1 cellular context compared by ENCODE assay signal in genomic region chr17:74368341-74369152, GRCh38.
TF ChIP-seq lines count a peak whose summit lies in the region.

No MANE protein-coding gene starts in this region.

TF ChIP-seq in GM12878, 131 proteins besides CTCF, POLR2A, EP300 and RAD21 (continued from another document):
- no peak for TF ChIP-seq CEBPZ (IDR thresholded peaks at IDR 0.05; ENCODE audit: low read depth, low read length)
- no peak for TF ChIP-seq HDAC2 (IDR thresholded peaks at IDR 0.05)
- TF ChIP-seq NFIC (IDR thresholded peaks at IDR 0.05; ENCODE audit: low read depth, low read length) = no peak
- no peak for TF ChIP-seq ZBTB4 (CRISPR knock-in tag; IDR thresholded peaks at IDR 0.05)
- TF ChIP-seq YY1 (IDR thresholded peaks at IDR 0.05; ENCODE audit: low read depth, low read length) = peak; percentile 69; the same call in 1 of the 2 replicates
- no peak for TF ChIP-seq SIN3A (IDR thresholded peaks at IDR 0.05; ENCODE audit: low read depth, low read length)
- 0 out of 2 replicates have a peak, but pooled peaks have one; percentile 44 for TF ChIP-seq CHD2 (IDR thresholded peaks at IDR 0.05; ENCODE audit: borderline replicate concordance, low read depth, low read length)
- TF ChIP-seq IRF4 (IDR thresholded peaks at IDR 0.05; ENCODE audit: low read depth, low read length) = no peak
TF ChIP-seq in GM12878: peak in this region for 7.
